Comparison of ENCODE assay signal across 32 cellular contexts in the genomic region with DNA sequence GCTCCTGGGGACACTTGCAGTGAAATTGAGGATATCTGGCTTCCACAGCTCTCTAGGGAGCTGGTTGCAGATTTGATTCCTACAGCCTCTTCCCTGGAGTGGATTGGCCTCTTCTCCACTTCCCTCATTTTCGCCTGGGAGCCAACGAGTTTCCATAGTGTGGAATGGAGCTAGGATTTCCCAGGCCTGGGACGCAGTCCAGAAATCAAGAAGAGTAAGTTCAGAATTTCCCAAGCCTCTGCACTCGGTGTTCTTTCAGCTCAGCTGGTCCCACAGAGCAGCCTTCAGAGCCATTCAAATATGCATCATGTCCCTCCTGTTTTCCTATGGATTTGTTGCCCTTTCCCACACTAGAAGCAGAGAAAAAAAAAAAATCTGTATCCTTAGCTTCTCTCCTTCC.
DNase-seq lines count a peak whose midpoint lies in the region; ATAC-seq and TF ChIP-seq lines count a peak whose summit lies in the region.
"Had no signal": no experiment of that assay in that cellular context is flagged by ENCODE, and none has a peak within 500 bp of the region (broad histone marks: within the 10 kb centered on the region; RNA-seq: fewer than 3 reads in every experiment).

No MANE protein-coding gene starts in this region.

- no peaks in the 10 kb centered on the region for H3K9me3 ChIP-seq in sigmoid colon
- H3K9me3 ChIP-seq: A549, BE2C, breast epithelium, gastroesophageal sphincter, thyroid gland had no signal

- H3K36me3 ChIP-seq in sigmoid colon: no peaks in the 10 kb centered on the region
- H3K36me3 ChIP-seq: BE2C, breast epithelium, gastroesophageal sphincter, thyroid gland had no signal

- peak; percentile 4 for DNase-seq in G401 (ENCODE audit: low spot score)
- peak; percentile 25 for DNase-seq in fibroblast of mammary gland (ENCODE audit: low read depth)
- peak; percentile 48 for DNase-seq in medulla oblongata (ENCODE audit: extremely low spot score)
- DNase-seq in sigmoid colon: peak; percentile 66
- DNase-seq in immature natural killer cell: no peak
- DNase-seq in activated T-helper 2 cell treated with anti-CD3 and anti-CD28 coated beads, Interferon-gamma antibody, Interleukin-2, Interleukin-4, amounts not matched to agents 10 μg/mL and 5 μg/mL and 100 μg/mL, durations not matched to agents 14 hours and 24 hours and 36 hours (ENCODE audit: low spot score): no peak
- DNase-seq in omental fat pad (ENCODE audit: low spot score): no peak
- DNase-seq in activated CD8-positive, alpha-beta memory T cell treated with anti-CD3 and anti-CD28 coated beads, Interleukin-2, amount 50 U/mL, for 4 hours: no peak
- DNase-seq: activated B cell treated with CpG ODN at 0.5 μM for 24 hours; activated CD4-positive, alpha-beta memory T cell treated with anti-CD3 and anti-CD28 coated beads, Interleukin-2, amount 10 ng/mL, durations not matched to agents 7 days and 5 days; activated gamma-delta T cell treated with Interleukin-2 at 50 U/mL for 16 hours; activated T-cell treated with anti-CD3 and anti-CD28 coated beads for 4 hours; BE2C; COR-L47; dermis blood vessel endothelial cell; DMS79; kidney; MV-4-11; NCI-H1930; NCI-H2227 treated with DMSO at 0.1 percent for 48 hours; NCI-H748 treated with DMSO at 0.1 percent for 48 hours; stimulated activated CD4-positive, alpha-beta T cell treated with anti-CD3 and anti-CD28 coated beads, Interleukin-1b, Interleukin-23, amount 100 ng/mL, for 48 hours; T1000; thyroid gland had no signal

- H3K4me3 Mint-ChIP-seq in immature natural killer cell: no peak overlapping the region
- no peak overlapping the region for H3K4me3 Mint-ChIP-seq in activated T-helper 2 cell treated with anti-CD3 and anti-CD28 coated beads, Interferon-gamma antibody, Interleukin-2, Interleukin-4, amounts not matched to agents 10 μg/mL and 5 μg/mL and 100 μg/mL, durations not matched to agents 14 hours and 24 hours and 36 hours (ENCODE audit: low read depth)
- H3K4me3 Mint-ChIP-seq: activated B cell treated with CpG ODN at 0.5 μM for 24 hours; activated CD4-positive, alpha-beta memory T cell treated with anti-CD3 and anti-CD28 coated beads, Interleukin-2, amount 10 ng/mL, durations not matched to agents 7 days and 5 days; memory B cell; natural killer cell treated with Interleukin-12 subunit alpha and Interleukin-12 subunit beta and Interleukin-15 and Interleukin-18, amount 100 ng/mL, for 72 hours; stimulated activated effector memory CD8-positive, alpha-beta T cell treated with anti-CD3 and anti-CD28 coated beads, Interleukin-12 subunit alpha, Interleukin-12 subunit beta, amount 100 ng/mL, for 72 hours had no signal

- TF ChIP-seq EP300 in sigmoid colon (IDR thresholded peaks at IDR 0.05): no peak

- ATAC-seq in omental fat pad (ENCODE audit: low FRiP score): no peak
- ATAC-seq: A549; gastroesophageal sphincter; GM12878; natural killer cell treated with Interleukin-12 subunit alpha and Interleukin-12 subunit beta and Interleukin-15 and Interleukin-18, amount 100 ng/mL, for 72 hours; stimulated activated effector memory CD8-positive, alpha-beta T cell treated with anti-CD3 and anti-CD28 coated beads, Interleukin-12 subunit alpha, Interleukin-12 subunit beta, amount 100 ng/mL, for 72 hours had no signal

- H3K27me3 Mint-ChIP-seq in immature natural killer cell (ENCODE audit: low read depth in 3 of 3): peaks cover 2 to 6% (median 2%) of the 10 kb centered on the region in 3 donors
- H3K27me3 Mint-ChIP-seq in activated T-helper 2 cell treated with anti-CD3 and anti-CD28 coated beads, Interferon-gamma antibody, Interleukin-2, Interleukin-4, amounts not matched to agents 10 μg/mL and 5 μg/mL and 100 μg/mL, durations not matched to agents 14 hours and 24 hours and 36 hours (ENCODE audit: low read depth): peaks cover 4% of the 10 kb centered on the region

- no peaks in the 10 kb centered on the region for H3K36me3 Mint-ChIP-seq in immature natural killer cell
- no peaks in the 10 kb centered on the region for H3K36me3 Mint-ChIP-seq in activated T-helper 2 cell treated with anti-CD3 and anti-CD28 coated beads, Interferon-gamma antibody, Interleukin-2, Interleukin-4, amounts not matched to agents 10 μg/mL and 5 μg/mL and 100 μg/mL, durations not matched to agents 14 hours and 24 hours and 36 hours (ENCODE audit: low read depth)
- H3K36me3 Mint-ChIP-seq: memory B cell; natural killer cell treated with Interleukin-12 subunit alpha and Interleukin-12 subunit beta and Interleukin-15 and Interleukin-18, amount 100 ng/mL, for 72 hours; stimulated activated effector memory CD8-positive, alpha-beta T cell treated with anti-CD3 and anti-CD28 coated beads, Interleukin-12 subunit alpha, Interleukin-12 subunit beta, amount 100 ng/mL, for 72 hours had no signal

- TF ChIP-seq POLR2A in sigmoid colon (IDR thresholded peaks at IDR 0.05): no peak

- H3K27me3 ChIP-seq in sigmoid colon: no peaks in the 10 kb centered on the region
- H3K27me3 ChIP-seq: breast epithelium, gastroesophageal sphincter, thyroid gland had no signal

- WGBS in sigmoid colon, 2 donors: 69 to 72% methylated on average over 4 of the region's 4 CpGs

- no peak overlapping the region for H3K4me3 ChIP-seq in fibroblast of mammary gland (ENCODE audit: control insufficient read depth, low read depth, low read length)
- H3K4me3 ChIP-seq in sigmoid colon: no peak overlapping the region
- H3K4me3 ChIP-seq: A549, breast epithelium, gastroesophageal sphincter, GM12878, thyroid gland had no signal

- peaks cover 0 to 15% (median 6%) of the 10 kb centered on the region in 4 donors for H3K4me1 ChIP-seq in sigmoid colon
- H3K4me1 ChIP-seq: A549, BE2C, breast epithelium, parathyroid adenoma, thyroid gland had no signal

- H3K4me1 Mint-ChIP-seq in immature natural killer cell: no peaks in the 10 kb centered on the region
- H3K4me1 Mint-ChIP-seq in activated T-helper 2 cell treated with anti-CD3 and anti-CD28 coated beads, Interferon-gamma antibody, Interleukin-2, Interleukin-4, amounts not matched to agents 10 μg/mL and 5 μg/mL and 100 μg/mL, durations not matched to agents 14 hours and 24 hours and 36 hours (ENCODE audit: low read depth): no peaks in the 10 kb centered on the region
- H3K4me1 Mint-ChIP-seq: activated B cell treated with CpG ODN at 0.5 μM for 24 hours; activated CD4-positive, alpha-beta memory T cell treated with anti-CD3 and anti-CD28 coated beads, Interleukin-2, amount 10 ng/mL, durations not matched to agents 7 days and 5 days; stimulated activated effector memory CD8-positive, alpha-beta T cell treated with anti-CD3 and anti-CD28 coated beads, Interleukin-12 subunit alpha, Interleukin-12 subunit beta, amount 100 ng/mL, for 72 hours had no signal

- in situ Hi-C loops in G401 (cut with HindIII; ENCODE audit: low sequenced_read_pairs): no loop called here

- intact Hi-C loops in sigmoid colon (cut with DNase I): no loop called here
- intact Hi-C loops in activated T-helper 2 cell treated with anti-CD3 and anti-CD28 coated beads, Interferon-gamma antibody, Interleukin-2, Interleukin-4, amounts not matched to agents 10 μg/mL and 5 μg/mL and 100 μg/mL, durations not matched to agents 14 hours and 24 hours and 36 hours (cut with micrococcal nuclease): no loop called here

- H3K27ac ChIP-seq in sigmoid colon: peak overlapping the region in 1 of 4 donors; percentile 18
- H3K27ac ChIP-seq: A549, breast epithelium, gastroesophageal sphincter, parathyroid adenoma, thyroid gland had no signal

- H3K27ac Mint-ChIP-seq in immature natural killer cell: no peak overlapping the region
- no peak overlapping the region for H3K27ac Mint-ChIP-seq in activated T-helper 2 cell treated with anti-CD3 and anti-CD28 coated beads, Interferon-gamma antibody, Interleukin-2, Interleukin-4, amounts not matched to agents 10 μg/mL and 5 μg/mL and 100 μg/mL, durations not matched to agents 14 hours and 24 hours and 36 hours
- H3K27ac Mint-ChIP-seq: activated B cell treated with CpG ODN at 0.5 μM for 24 hours; activated CD4-positive, alpha-beta memory T cell treated with anti-CD3 and anti-CD28 coated beads, Interleukin-2, amount 10 ng/mL, durations not matched to agents 7 days and 5 days; memory B cell; natural killer cell treated with Interleukin-12 subunit alpha and Interleukin-12 subunit beta and Interleukin-15 and Interleukin-18, amount 100 ng/mL, for 72 hours; stimulated activated effector memory CD8-positive, alpha-beta T cell treated with anti-CD3 and anti-CD28 coated beads, Interleukin-12 subunit alpha, Interleukin-12 subunit beta, amount 100 ng/mL, for 72 hours had no signal

- TF ChIP-seq CTCF in fibroblast of mammary gland (conservative IDR thresholded peaks at IDR 0.05; ENCODE audit: control insufficient read depth, insufficient read depth, low read depth, low read length) (no peak), sigmoid colon (IDR thresholded peaks at IDR 0.05) (no peak), omental fat pad (IDR thresholded peaks at IDR 0.05) (no peak)

- H3K9me3 Mint-ChIP-seq in immature natural killer cell: peaks cover 0 to 2% (median 0%) of the 10 kb centered on the region in 6 donors
- H3K9me3 Mint-ChIP-seq in activated T-helper 2 cell treated with anti-CD3 and anti-CD28 coated beads, Interferon-gamma antibody, Interleukin-2, Interleukin-4, amounts not matched to agents 10 μg/mL and 5 μg/mL and 100 μg/mL, durations not matched to agents 14 hours and 24 hours and 36 hours: no peaks in the 10 kb centered on the region
- H3K9me3 Mint-ChIP-seq: activated B cell treated with CpG ODN at 0.5 μM for 24 hours; activated CD4-positive, alpha-beta memory T cell treated with anti-CD3 and anti-CD28 coated beads, Interleukin-2, amount 10 ng/mL, durations not matched to agents 7 days and 5 days; memory B cell; natural killer cell treated with Interleukin-12 subunit alpha and Interleukin-12 subunit beta and Interleukin-15 and Interleukin-18, amount 100 ng/mL, for 72 hours; stimulated activated effector memory CD8-positive, alpha-beta T cell treated with anti-CD3 and anti-CD28 coated beads, Interleukin-12 subunit alpha, Interleukin-12 subunit beta, amount 100 ng/mL, for 72 hours had no signal

Comparison
In these comparisons a context has a peak if more than half of its experiments do, and no peak if none do; other contexts are left out.
1. DNase-seq: peak in G401 (single experiment), fibroblast of mammary gland (single experiment), medulla oblongata (single experiment) and sigmoid colon (single experiment); none in immature natural killer cell (0 of 3), activated T-helper 2 cell treated with anti-CD3 and anti-CD28 coated beads, Interferon-gamma antibody, Interleukin-2, Interleukin-4, amounts not matched to agents 10 μg/mL and 5 μg/mL and 100 μg/mL, durations not matched to agents 14 hours and 24 hours and 36 hours (single experiment), omental fat pad (single experiment) and activated CD8-positive, alpha-beta memory T cell treated with anti-CD3 and anti-CD28 coated beads, Interleukin-2, amount 50 U/mL, for 4 hours (single experiment).